ENCODE assay signal across 24 cellular contexts in the genomic region with DNA sequence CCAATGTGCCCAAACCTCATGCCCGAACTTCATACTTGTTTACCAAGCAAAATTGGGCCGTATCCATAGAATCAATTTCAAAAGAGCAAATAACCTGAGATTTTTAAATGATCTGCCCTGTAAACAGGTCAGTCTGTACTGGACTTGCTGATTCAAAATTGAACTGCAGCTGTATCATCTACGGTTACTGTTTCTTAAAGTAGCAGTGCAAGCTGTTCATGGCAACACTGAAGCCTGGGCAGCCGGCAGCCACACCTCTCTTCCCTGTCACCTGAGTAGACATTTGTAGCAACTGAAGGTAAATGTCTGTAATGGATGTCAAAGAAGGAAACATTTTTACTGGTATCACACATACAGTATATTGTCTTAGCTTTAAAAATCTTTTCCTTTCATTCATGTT. TPM values are rescaled to one million over a fixed set of nuclear protein-coding genes. Genes with fewer than 3 reads are reported as not detected.
"Had no signal": no experiment of that assay in that cellular context is flagged by ENCODE, and none has a peak within 500 bp of the region (broad histone marks: within the 10 kb centered on the region; RNA-seq: fewer than 3 reads in every experiment).

No MANE protein-coding gene starts in this region.

- H3K27me3 ChIP-seq: breast epithelium, dorsolateral prefrontal cortex, esophagus squamous epithelium, gastroesophageal sphincter, testis, uterus had no signal

- H3K9me3 Mint-ChIP-seq: central memory CD8-positive, alpha-beta T cell; endodermal cell; memory B cell; neural crest cell; WTC11 had no signal

- H3K9me3 ChIP-seq: breast epithelium, esophagus squamous epithelium, gastroesophageal sphincter, testis, uterus had no signal

- H3K36me3 ChIP-seq: breast epithelium, uterus had no signal

- H3K4me1 Mint-ChIP-seq: neural crest cell had no signal

- H3K36me3 Mint-ChIP-seq: memory B cell, WTC11 had no signal

- H3K4me1 ChIP-seq: breast epithelium, testis, uterus had no signal

- H3K4me3 ChIP-seq: breast epithelium, dorsolateral prefrontal cortex, esophagus squamous epithelium, gastroesophageal sphincter, testis, uterus had no signal

- ATAC-seq: gastroesophageal sphincter, WTC11 had no signal

- H3K27me3 Mint-ChIP-seq: activated naive CD8-positive, alpha-beta T cell treated with anti-CD3 and anti-CD28 coated beads for 36 hours; central memory CD8-positive, alpha-beta T cell had no signal

- H3K4me3 Mint-ChIP-seq: activated naive CD8-positive, alpha-beta T cell treated with anti-CD3 and anti-CD28 coated beads for 36 hours; central memory CD8-positive, alpha-beta T cell; endodermal cell; memory B cell; neural crest cell; WTC11 had no signal

- DNase-seq: activated CD4-positive, alpha-beta T cell treated with anti-CD3 and anti-CD28 coated beads, Interleukin-2, amount 50 U/mL, for 48 hours; activated CD8-positive, alpha-beta memory T cell treated with anti-CD3 and anti-CD28 coated beads, Interleukin-2, amount 50 U/mL, for 48 hours; activated effector memory CD4-positive, alpha-beta T cell treated with anti-CD3 and anti-CD28 coated beads, Interleukin-2, amount 50 U/mL, for 16 hours; activated naive CD8-positive, alpha-beta T cell treated with anti-CD3 and anti-CD28 coated beads for 36 hours; activated T-cell treated with anti-CD3 and anti-CD28 coated beads, Interleukin-2, amount 50 U/mL, for 48 hours; amniotic stem cell; dorsolateral prefrontal cortex; endodermal cell; esophagus squamous epithelium; head of caudate nucleus; stimulated activated CD4-positive, alpha-beta T cell treated with anti-CD3 and anti-CD28 coated beads, Interleukin-2, amount 100 ng/mL, for 48 hours; stimulated activated CD8-positive, alpha-beta memory T cell treated with anti-CD3 and anti-CD28 coated beads, Interleukin-4, amount 100 ng/mL, for 48 hours; stimulated activated naive CD4-positive, alpha-beta T cell; T1000; testis; trophoblast cell; uterus had no signal

- H3K27ac Mint-ChIP-seq: endodermal cell, memory B cell, WTC11 had no signal

- H3K27ac ChIP-seq: breast epithelium, esophagus squamous epithelium, gastroesophageal sphincter, testis, uterus had no signal

RNA-seq across cellular contexts. Expression of a gene that starts 39.1 kb away (rescaled TPM):
- total RNA-seq: osteoblast had no signal
